Comparison of ENCODE assay signal across 1 cellular context in genomic region chr14:35807131-35807961, GRCh38.
TF ChIP-seq lines count a peak whose summit lies in the region.

No MANE protein-coding gene starts in this region.

TF ChIP-seq in HCT116, 20 proteins besides CTCF, POLR2A, EP300 and RAD21 (continued from another document):
- TF ChIP-seq, protein P1, sequence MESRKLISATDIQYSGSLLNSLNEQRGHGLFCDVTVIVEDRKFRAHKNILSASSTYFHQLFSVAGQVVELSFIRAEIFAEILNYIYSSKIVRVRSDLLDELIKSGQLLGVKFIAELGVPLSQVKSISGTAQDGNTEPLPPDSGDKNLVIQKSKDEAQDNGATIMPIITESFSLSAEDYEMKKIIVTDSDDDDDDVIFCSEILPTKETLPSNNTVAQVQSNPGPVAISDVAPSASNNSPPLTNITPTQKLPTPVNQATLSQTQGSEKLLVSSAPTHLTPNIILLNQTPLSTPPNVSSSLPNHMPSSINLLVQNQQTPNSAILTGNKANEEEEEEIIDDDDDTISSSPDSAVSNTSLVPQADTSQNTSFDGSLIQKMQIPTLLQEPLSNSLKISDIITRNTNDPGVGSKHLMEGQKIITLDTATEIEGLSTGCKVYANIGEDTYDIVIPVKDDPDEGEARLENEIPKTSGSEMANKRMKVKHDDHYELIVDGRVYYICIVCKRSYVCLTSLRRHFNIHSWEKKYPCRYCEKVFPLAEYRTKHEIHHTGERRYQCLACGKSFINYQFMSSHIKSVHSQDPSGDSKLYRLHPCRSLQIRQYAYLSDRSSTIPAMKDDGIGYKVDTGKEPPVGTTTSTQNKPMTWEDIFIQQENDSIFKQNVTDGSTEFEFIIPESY (IDR thresholded peaks at IDR 0.05; ENCODE audit: extremely low read depth, insufficient replicate concordance, low read length), result no peak
- TF ChIP-seq EZH2phosphoT487 (IDR thresholded peaks at IDR 0.05; ENCODE audit: borderline replicate concordance) (no peak), JUND (IDR thresholded peaks at IDR 0.05) (no peak), FOSL1 (IDR thresholded peaks at IDR 0.05; ENCODE audit: low read depth) (no peak)
- TF ChIP-seq, protein P2, sequence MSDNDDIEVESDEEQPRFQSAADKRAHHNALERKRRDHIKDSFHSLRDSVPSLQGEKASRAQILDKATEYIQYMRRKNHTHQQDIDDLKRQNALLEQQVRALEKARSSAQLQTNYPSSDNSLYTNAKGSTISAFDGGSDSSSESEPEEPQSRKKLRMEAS (IDR thresholded peaks at IDR 0.05), result no peak
